ENCODE assay signal across 8 cellular contexts in genomic region chr11:63766501-63767270, GRCh38. TPM values are rescaled to one million over a fixed set of nuclear protein-coding genes. Genes with fewer than 3 reads are reported as not detected.
A peak's percentile ranks its signal among the peaks of the same experiment; 100 is the strongest.
DNase-seq lines count a peak whose midpoint lies in the region; ATAC-seq, FAIRE-seq and TF ChIP-seq lines count a peak whose summit lies in the region.

No MANE protein-coding gene starts in this region.

- FAIRE-seq in RCC 7860 (lab: Jason Lieb, UNC) = no peak
- FAIRE-seq in GM12891 (lab: Jason Lieb, UNC) = no peak

- no peak for TF ChIP-seq CTCF in ascending aorta (IDR thresholded peaks at IDR 0.05)
- TF ChIP-seq CTCF in kidney epithelial cell (IDR thresholded peaks at IDR 0.05; ENCODE audit: insufficient read depth, low read length, poor library complexity, severe bottlenecking) = no peak
- TF ChIP-seq CTCF in tibial artery (IDR thresholded peaks at IDR 0.05) = no peak

- CTCF ChIA-PET in activated CD8-positive, alpha-beta memory T cell treated with anti-CD3 and anti-CD28 coated beads, Interleukin-2, amount 10 ng/mL, durations not matched to agents 7 days and 5 days (lab: Charles Lee) = interaction anchor here (0.7 to 4.6 kb wide), 9 partner anchors 29 to 386 kb away, joined by 3 to 21 read pairs (median 4); no protein-coding TSS in a partner anchor

- H3K27ac ChIP-seq in ascending aorta (peak overlapping the region; percentile 73 to 89), tibial artery (peak overlapping the region; percentile 89 to 90)

- H3K4me3 ChIP-seq in ascending aorta = peak overlapping the region; percentile 96 to 98
- H3K4me3 ChIP-seq in kidney epithelial cell (ENCODE audit: low read depth, low read length) = peak overlapping the region; percentile 52
- H3K4me3 ChIP-seq in tibial artery = peak overlapping the region; percentile 91 to 94

- peak overlapping the region; percentile 87 for H3K4me3 Mint-ChIP-seq in activated CD8-positive, alpha-beta memory T cell treated with anti-CD3 and anti-CD28 coated beads, Interleukin-2, amount 10 ng/mL, durations not matched to agents 7 days and 5 days

- H3K9me3 ChIP-seq in ascending aorta = no peaks in the 10 kb centered on the region
- H3K9me3 ChIP-seq in tibial artery = no peaks in the 10 kb centered on the region

- H3K36me3 ChIP-seq in ascending aorta (no peaks in the 10 kb centered on the region), kidney epithelial cell (ENCODE audit: control insufficient read depth, insufficient read depth, low read length) (no peaks in the 10 kb centered on the region), tibial artery (peaks cover 0 to 8% (median 0%) of the 10 kb centered on the region in 3 donors)

- H3K36me3 Mint-ChIP-seq in activated CD8-positive, alpha-beta memory T cell treated with anti-CD3 and anti-CD28 coated beads, Interleukin-2, amount 10 ng/mL, durations not matched to agents 7 days and 5 days = no peaks in the 10 kb centered on the region

- H3K27ac Mint-ChIP-seq in activated CD8-positive, alpha-beta memory T cell treated with anti-CD3 and anti-CD28 coated beads, Interleukin-2, amount 10 ng/mL, durations not matched to agents 7 days and 5 days = no peak overlapping the region

- peaks cover 18% of the 10 kb centered on the region for H3K27me3 Mint-ChIP-seq in activated CD8-positive, alpha-beta memory T cell treated with anti-CD3 and anti-CD28 coated beads, Interleukin-2, amount 10 ng/mL, durations not matched to agents 7 days and 5 days

- no peaks in the 10 kb centered on the region for H3K9me3 Mint-ChIP-seq in activated CD8-positive, alpha-beta memory T cell treated with anti-CD3 and anti-CD28 coated beads, Interleukin-2, amount 10 ng/mL, durations not matched to agents 7 days and 5 days (ENCODE audit: low read depth)

- no peak for DNase-seq in activated CD8-positive, alpha-beta memory T cell treated with anti-CD3 and anti-CD28 coated beads, Interleukin-2, amount 10 ng/mL, durations not matched to agents 7 days and 5 days
- DNase-seq in activated CD8-positive, alpha-beta memory T cell treated with anti-CD3 and anti-CD28 coated beads, Interleukin-2, amount 50 U/mL, for 4 hours = no peak
- DNase-seq in ascending aorta (ENCODE audit: low spot score in 2 of 2) (no peak), kidney epithelial cell (ENCODE audit: low read depth) (no peak), tibial artery (no peak), RCC 7860 (ENCODE audit: low spot score) (no peak), GM12891 (ENCODE audit: insufficient read length, low spot score) (no peak)

- intact Hi-C loops in ascending aorta (cut with DNase I) = loop anchor here (5.0 kb wide), 1 partner anchor 381 kb away; no protein-coding TSS in a partner anchor
- intact Hi-C loops in tibial artery (cut with DNase I; ENCODE audit: low total_unique reads) = loop anchor here (5.0 kb wide), 1 partner anchor 181 kb away; no protein-coding TSS in a partner anchor

- H3K4me1 ChIP-seq in ascending aorta (peaks cover 6 to 14% of the 10 kb centered on the region in 2 donors), tibial artery (peaks cover 0 to 59% (median 34%) of the 10 kb centered on the region in 4 donors)

- no peaks in the 10 kb centered on the region for H3K27me3 ChIP-seq in ascending aorta
- H3K27me3 ChIP-seq in kidney epithelial cell (ENCODE audit: control insufficient read depth, insufficient read depth, low read length) = no peaks in the 10 kb centered on the region
- no peaks in the 10 kb centered on the region for H3K27me3 ChIP-seq in tibial artery

- no peak for TF ChIP-seq POLR2A in GM12891 (IDR thresholded peaks at IDR 0.05; ENCODE audit: low read depth, low read length)

- peaks cover 15% of the 10 kb centered on the region for H3K4me1 Mint-ChIP-seq in activated CD8-positive, alpha-beta memory T cell treated with anti-CD3 and anti-CD28 coated beads, Interleukin-2, amount 10 ng/mL, durations not matched to agents 7 days and 5 days

- no peak for ATAC-seq in activated CD8-positive, alpha-beta memory T cell treated with anti-CD3 and anti-CD28 coated beads, Interleukin-2, amount 10 ng/mL, durations not matched to agents 7 days and 5 days
- ATAC-seq in HG02938 (IDR thresholded peaks at IDR 0.05; ENCODE audit: unreplicated experiment) = no peak

TF ChIP-seq in GM12891, 5 proteins besides CTCF, POLR2A, EP300 and RAD21:
- no peak for TF ChIP-seq POLR2AphosphoS5 (IDR thresholded peaks at IDR 0.05; ENCODE audit: low read depth, low read length)
- TF ChIP-seq TAF1 (IDR thresholded peaks at IDR 0.05; ENCODE audit: low read depth, low read length) = no peak
- TF ChIP-seq POU2F2 (IDR thresholded peaks at IDR 0.05; ENCODE audit: low read depth, low read length) = no peak
- no peak for TF ChIP-seq PAX5 (IDR thresholded peaks at IDR 0.05; ENCODE audit: insufficient read depth, low read length, severe bottlenecking)
- no peak for TF ChIP-seq SPI1 (IDR thresholded peaks at IDR 0.05; ENCODE audit: low read depth, low read length)
TF ChIP-seq in GM12891: peak in this region for 0.

RNA-seq across cellular contexts. Expression of gene ZFTA, which starts 1.9 kb away (rescaled TPM):
- total RNA-seq in activated CD8-positive, alpha-beta memory T cell treated with anti-CD3 and anti-CD28 coated beads, Interleukin-2, amount 10 ng/mL, durations not matched to agents 7 days and 5 days = 1 to 10 TPM; 2.6 to 4.2 TPM
- 34.7 TPM for total RNA-seq in ascending aorta
- 25.1 and 59.3 TPM in 2 replicates for total RNA-seq in kidney epithelial cell
- 1.5 TPM for polyA plus RNA-seq in GM12891 (2012; ENCODE audit: low read depth, missing spikeins)

RNA-seq across cellular contexts. Expression of gene SPINDOC, which starts 46.6 kb away (rescaled TPM):
- total RNA-seq in activated CD8-positive, alpha-beta memory T cell treated with anti-CD3 and anti-CD28 coated beads, Interleukin-2, amount 10 ng/mL, durations not matched to agents 7 days and 5 days = 10 to 100 TPM; 53.4 to 55.8 TPM
- total RNA-seq in ascending aorta = 5.0 TPM
- total RNA-seq in kidney epithelial cell = 40.5 and 41.4 TPM in 2 replicates
- 17.0 TPM for polyA plus RNA-seq in GM12891 (2012; ENCODE audit: low read depth, missing spikeins)
